11 cellular contexts compared by ENCODE assay signal in genomic region chr5:129541648-129542251, GRCh38.
DNase-seq lines count a peak whose midpoint lies in the region; ATAC-seq and TF ChIP-seq lines count a peak whose summit lies in the region.
"Had no signal": no experiment of that assay in that cellular context is flagged by ENCODE, and none has a peak within 500 bp of the region (broad histone marks: within the 10 kb centered on the region; RNA-seq: fewer than 3 reads in every experiment).

No MANE protein-coding gene starts in this region.

- peaks cover 9 to 12% of the 10 kb centered on the region in 2 donors for H3K9me3 Mint-ChIP-seq in activated naive CD4-positive, alpha-beta T cell treated with anti-CD3 and anti-CD28 coated beads, Interleukin-2, amount 50 U/mL, for 72 hours

- H3K4me3 ChIP-seq in skeletal muscle cell (ENCODE audit: low read depth, low read length): no peak overlapping the region
- H3K4me3 ChIP-seq: K562, prostate gland had no signal

- no peak overlapping the region for H3K27ac Mint-ChIP-seq in activated naive CD4-positive, alpha-beta T cell treated with anti-CD3 and anti-CD28 coated beads, Interleukin-2, amount 50 U/mL, for 72 hours
- H3K27ac Mint-ChIP-seq: activated naive CD8-positive, alpha-beta T cell had no signal

- ATAC-seq in HG03521 (IDR thresholded peaks at IDR 0.05; ENCODE audit: unreplicated experiment) (peak; percentile 84), GM21447 (IDR thresholded peaks at IDR 0.05; ENCODE audit: unreplicated experiment) (no peak)
- no peak for ATAC-seq in activated naive CD4-positive, alpha-beta T cell treated with anti-CD3 and anti-CD28 coated beads, Interleukin-2, amount 50 U/mL, for 72 hours
- ATAC-seq: K562 had no signal

- H3K36me3 Mint-ChIP-seq in activated naive CD4-positive, alpha-beta T cell treated with anti-CD3 and anti-CD28 coated beads, Interleukin-2, amount 50 U/mL, for 72 hours: peaks cover 1 to 6% of the 10 kb centered on the region in 2 donors

- DNase-seq in NCI-H82 (lab: John Stamatoyannopoulos, UW): peak; percentile 51
- no peak for DNase-seq in NCI-H82 treated with DMSO at 0.1 percent for 48 hours (lab: John Stamatoyannopoulos, UW; ENCODE audit: unreplicated experiment)
- DNase-seq in skeletal muscle cell (ENCODE audit: low read depth): peak; percentile 7
- DNase-seq in caudate nucleus (lab: John Stamatoyannopoulos, UW): no peak
- no peak for DNase-seq in activated naive CD4-positive, alpha-beta T cell treated with anti-CD3 and anti-CD28 coated beads, Interleukin-2, amount 50 U/mL, for 72 hours (ENCODE audit: low spot score in 2 of 2)

- H3K27ac ChIP-seq in VCaP (no peak overlapping the region), caudate nucleus (ENCODE audit: low read depth, low read length) (no peak overlapping the region)
- H3K27ac ChIP-seq: prostate gland had no signal

- TF ChIP-seq CTCF in VCaP (conservative IDR thresholded peaks at IDR 0.05): peak; percentile 69

Comparison
In these comparisons a context has a peak if more than half of its experiments do, and no peak if none do; other contexts are left out.
1. DNase-seq: peak in NCI-H82 (single experiment) and skeletal muscle cell (single experiment); none in NCI-H82 treated with DMSO at 0.1 percent for 48 hours (single experiment), caudate nucleus (0 of 61) and activated naive CD4-positive, alpha-beta T cell treated with anti-CD3 and anti-CD28 coated beads, Interleukin-2, amount 50 U/mL, for 72 hours (0 of 2).